16 cellular contexts compared by ENCODE assay signal in genomic region chr16:77868052-77868451, GRCh38.
A peak's percentile ranks its signal among the peaks of the same experiment; 100 is the strongest.
DNase-seq lines count a peak whose midpoint lies in the region; ATAC-seq and TF ChIP-seq lines count a peak whose summit lies in the region.
"Had no signal": no experiment of that assay in that cellular context is flagged by ENCODE, and none has a peak within 500 bp of the region (broad histone marks: within the 10 kb centered on the region; RNA-seq: fewer than 3 reads in every experiment).

No MANE protein-coding gene starts in this region.

- no peaks in the 10 kb centered on the region for H3K36me3 ChIP-seq in body of pancreas (replicated peaks in 1 of 2; ENCODE audit: insufficient read depth in 1 of 2, low read depth in 2 of 2)

- H3K9me3 ChIP-seq in body of pancreas, result no peaks in the 10 kb centered on the region

- TF ChIP-seq CTCF in body of pancreas (IDR thresholded peaks at IDR 0.05), result no peak

- intact Hi-C loops in body of pancreas (cut with DNase I), result no loop called here

- WGBS in body of pancreas, 2 donors, result 79 to 84% methylated on average over 2 of the region's 2 CpGs

- H3K27me3 ChIP-seq in body of pancreas, result no peaks in the 10 kb centered on the region

- no peak for TF ChIP-seq POLR2A in body of pancreas (IDR thresholded peaks at IDR 0.05)

- no peak overlapping the region for H3K27ac ChIP-seq in body of pancreas

- no peak overlapping the region for H3K4me3 ChIP-seq in body of pancreas

- DNase-seq in stimulated activated CD4-positive, alpha-beta T cell treated with anti-CD3 and anti-CD28 coated beads, Interleukin-4, amount 100 ng/mL, for 4 hours, result no peak
- DNase-seq in effector CD8-positive, alpha-beta T cell (lab: John Stamatoyannopoulos, UW), result no peak
- no peak for DNase-seq in iPS-NIHi11 (ENCODE audit: low spot score)
- no peak for DNase-seq in body of pancreas
- DNase-seq: activated CD4-positive, alpha-beta T cell treated with anti-CD3 and anti-CD28 coated beads, Interleukin-2, amount 50 U/mL, for 1 hour; activated effector memory CD4-positive, alpha-beta T cell treated with Interleukin-2 at 50 U/mL for 16 hours; DMS79 treated with DMSO at 0.1 percent for 48 hours; NCI-H748 treated with DMSO at 0.1 percent for 48 hours; stimulated activated CD4-positive, alpha-beta T cell treated with anti-CD3 and anti-CD28 coated beads, Interleukin-2, amount 100 ng/mL, for 48 hours; stimulated activated naive CD8-positive, alpha-beta T cell treated with anti-CD3 and anti-CD28 coated beads, Interleukin-15, Interleukin-2, amounts not matched to agents 100 U/mL and 50 U/mL, for 24 hours; T-helper 9 cell had no signal

- peak; percentile 31 for ATAC-seq in GM18867 (IDR thresholded peaks at IDR 0.05; ENCODE audit: unreplicated experiment)
- peak; percentile 35 for ATAC-seq in GM21423 (IDR thresholded peaks at IDR 0.05; ENCODE audit: unreplicated experiment)
- peak; percentile 29 for ATAC-seq in HG03025 (IDR thresholded peaks at IDR 0.05; ENCODE audit: low FRiP score, unreplicated experiment)
- ATAC-seq in HG03521 (IDR thresholded peaks at IDR 0.05; ENCODE audit: unreplicated experiment), result peak; percentile 27
- ATAC-seq in body of pancreas, result no peak
- ATAC-seq: Right ventricle myocardium inferior had no signal

- H3K4me1 ChIP-seq in body of pancreas, result peaks cover 20% of the 10 kb centered on the region
